15 cellular contexts compared by ENCODE assay signal in genomic region chr1:111228748-111229126, GRCh38. TPM values are rescaled to one million over a fixed set of nuclear protein-coding genes. Genes with fewer than 3 reads are reported as not detected.
A peak's percentile ranks its signal among the peaks of the same experiment; 100 is the strongest.
DNase-seq lines count a peak whose midpoint lies in the region; ATAC-seq, FAIRE-seq and TF ChIP-seq lines count a peak whose summit lies in the region.
"Had no signal": no experiment of that assay in that cellular context is flagged by ENCODE, and none has a peak within 500 bp of the region (broad histone marks: within the 10 kb centered on the region; RNA-seq: fewer than 3 reads in every experiment).

No MANE protein-coding gene starts in this region.

- 93% methylated on average over 2 of the region's 2 CpGs for WGBS in GM12878 (ENCODE audit: insufficient coverage, insufficient replicate concordance, low lambda C conversion rate, missing lambda C conversion rate)

- peaks cover 38% of the 10 kb centered on the region for H3K4me1 Mint-ChIP-seq in osteocyte (ENCODE audit: unreplicated experiment)

- H3K4me2 ChIP-seq in HCT116 (ENCODE audit: low read length): peak overlapping the region; percentile 56
- H3K4me2 ChIP-seq in GM12878 (ENCODE audit: control insufficient read depth, insufficient read depth): no peak overlapping the region

- peaks cover 10% of the 10 kb centered on the region for H3K27me3 Mint-ChIP-seq in osteocyte (ENCODE audit: unreplicated experiment)

- TF ChIP-seq POLR2A in HCT116 (IDR thresholded peaks at IDR 0.05; ENCODE audit: borderline replicate concordance, extremely low read depth, insufficient read depth, insufficient read length) (no peak), GM12878 (IDR thresholded peaks at IDR 0.05; ENCODE audit: low read depth, low read length) (no peak)

- TF ChIP-seq RAD21 in HCT116 (IDR thresholded peaks at IDR 0.05; ENCODE audit: low read depth) (no peak), GM12878 (IDR thresholded peaks at IDR 0.05; ENCODE audit: insufficient read depth, low read depth, low read length) (no peak)

- POLR2A ChIA-PET in AG04450 (lab: Yijun Ruan, JAX) (no interaction called here), HCT116 (lab: Charles Lee) (no interaction called here), GM12878 (lab: Charles Lee) (interaction anchor here (0.5 to 0.9 kb wide), 4 partner anchors 16 to 224 kb away, joined by 3 to 5 read pairs (median 4); partner anchors contain the start of gene DENND2D)

- no peaks in the 10 kb centered on the region for H3K36me3 ChIP-seq in HCT116 (ENCODE audit: control insufficient read depth in 1 of 2, insufficient read depth in 2 of 2, low read length in 2 of 2)
- H3K36me3 ChIP-seq in GM12878 (ENCODE audit: control insufficient read depth in 2 of 2, insufficient read depth in 2 of 2, low read length in 1 of 2): no peaks in the 10 kb centered on the region
- no peaks in the 10 kb centered on the region for H3K36me3 ChIP-seq in mucosa of descending colon (ENCODE audit: low read depth)
- H3K36me3 ChIP-seq: MG63, Peyer's patch had no signal

- peak; percentile 57 for ATAC-seq in HCT116
- ATAC-seq in GM12878: no peak
- ATAC-seq in GM21367 (IDR thresholded peaks at IDR 0.05; ENCODE audit: unreplicated experiment): no peak
- no peak for ATAC-seq in GM18498 (IDR thresholded peaks at IDR 0.05; ENCODE audit: unreplicated experiment)
- ATAC-seq in mucosa of descending colon: no peak

- DNase-seq in AG04450 (ENCODE audit: low read depth, low spot score): no peak
- no peak for DNase-seq in HCT116 (ENCODE audit: low read depth, low spot score)
- no peak for DNase-seq in GM12878 (ENCODE audit: low read depth, low spot score)
- no peak for DNase-seq in osteocyte (ENCODE audit: extremely low spot score, unreplicated experiment)
- DNase-seq in NCI-H2107 (lab: John Stamatoyannopoulos, UW): no peak
- no peak for DNase-seq in mucosa of descending colon
- DNase-seq: GF-D8; Peyer's patch; stimulated activated CD8-positive, alpha-beta memory T cell treated with anti-CD3 and anti-CD28 coated beads, Interleukin-4, amount 100 ng/mL, for 48 hours had no signal

- in situ Hi-C loops in GM12878 (cut with MboI): loop anchor here (5.0 to 10.0 kb wide), 2 partner anchors 164 to 536 kb away; no protein-coding TSS in a partner anchor

- TF ChIP-seq EP300 in GM12878 (IDR thresholded peaks at IDR 0.05; ENCODE audit: borderline replicate concordance in 1 of 2, control insufficient read depth in 1 of 2, low read depth in 2 of 2, low read length in 2 of 2): no peak

- RAD21 ChIA-PET in HCT116 (lab: Charles Lee; ENCODE audit: low non-redundant PET in 1 of 2, low total read pairs in 2 of 2, uncharacterized antibody in 2 of 2, unreplicated experiment in 2 of 2): no interaction called here
- RAD21 ChIA-PET in GM12878 (lab: Charles Lee; ENCODE audit: unreplicated experiment): interaction anchor here (0.7 to 2.2 kb wide), 5 partner anchors 9 to 119 kb away, joined by 3 to 9 read pairs (median 3); no protein-coding TSS in a partner anchor

- no peak overlapping the region for H3K4me3 Mint-ChIP-seq in osteocyte (ENCODE audit: unreplicated experiment)
- H3K4me3 Mint-ChIP-seq: endodermal cell had no signal

- no TSS peak for BruUV-seq in HCT116 (replicated peaks; lab: Mats Ljungman, UMichigan)
- BruUV-seq in GM12878 (replicated peaks; lab: Mats Ljungman, UMichigan): no TSS peak

- H3K9ac ChIP-seq in HCT116 (ENCODE audit: low read length) (0 out of 2 replicates have a peak overlapping the region, but pooled peaks have one; percentile 13), GM12878 (ENCODE audit: control insufficient read depth, insufficient read depth, low read length) (no peak overlapping the region)

- SMC1A ChIA-PET in GM12878 (lab: Charles Lee; ENCODE audit: uncharacterized antibody, unreplicated experiment): interaction anchor here (0.6 to 2.8 kb wide), 6 partner anchors 9 to 541 kb away, joined by 3 to 13 read pairs (median 4); no protein-coding TSS in a partner anchor

- no peak overlapping the region for H3K4me3 ChIP-seq in AG04450 (ENCODE audit: low read depth, low read length)
- no peak overlapping the region; a peak in 1 of 4 replicates for H3K4me3 ChIP-seq in HCT116 (replicated peaks in 1 of 2; ENCODE audit: low read depth in 1 of 2, low read length in 2 of 2)
- H3K4me3 ChIP-seq in GM12878: 0 out of 2 replicates have a peak overlapping the region, but pooled peaks have one; percentile 42
- H3K4me3 ChIP-seq in mucosa of descending colon: no peak overlapping the region
- H3K4me3 ChIP-seq: MG63, Peyer's patch had no signal

- H3K79me2 ChIP-seq in HCT116 (ENCODE audit: insufficient read depth, low read length) (no peaks in the 10 kb centered on the region), GM12878 (ENCODE audit: control insufficient read depth, insufficient read depth, low read length) (peaks cover 12% of the 10 kb centered on the region)

- CTCF ChIA-PET in AG04450 (lab: Charles Lee): interaction anchor here (1.0 to 1.5 kb wide), 2 partner anchors 9 to 172 kb away, joined by 3 to 9 read pairs; no protein-coding TSS in a partner anchor
- CTCF ChIA-PET in HCT116 (lab: Charles Lee): interaction anchor here (1.0 to 1.5 kb wide), 3 partner anchors 105 to 540 kb away, joined by 3 to 5 read pairs (median 5); no protein-coding TSS in a partner anchor
- CTCF ChIA-PET in GM12878 (lab: Yijun Ruan, JAX): interaction anchor here (0.8 to 7.4 kb wide), 5 partner anchors 30 to 251 kb away, joined by 3 to 117 read pairs (median 3); no protein-coding TSS in a partner anchor

- H3K9me2 ChIP-seq in HCT116 (ENCODE audit: insufficient read depth): 0 out of 2 replicates have a peak, but pooled peaks cover 3% of the 10 kb centered on the region

- H4K20me1 ChIP-seq in HCT116 (ENCODE audit: insufficient read depth) (no peaks in the 10 kb centered on the region), GM12878 (ENCODE audit: control insufficient read depth, insufficient read depth) (no peaks in the 10 kb centered on the region)

- FAIRE-seq in GM12878 (lab: Jason Lieb, UNC): no peak

- H3K27ac Mint-ChIP-seq in osteocyte (ENCODE audit: unreplicated experiment): peak overlapping the region; percentile 82

- H3K9me3 Mint-ChIP-seq in osteocyte (ENCODE audit: unreplicated experiment): no peaks in the 10 kb centered on the region

- intact Hi-C loops in HCT116 (cut with micrococcal nuclease) (loop anchor here (10.0 kb wide), 2 partner anchors 194 to 536 kb away; no protein-coding TSS in a partner anchor), GM12878 (cut with micrococcal nuclease; ENCODE audit: unreplicated experiment) (loop anchor here (10.0 kb wide), 2 partner anchors 246 to 594 kb away; partner anchors contain the start of gene C1orf162), mucosa of descending colon (cut with DNase I, micrococcal nuclease) (loop anchor here in 1 of 2 donors (10.0 kb wide), 1 partner anchor 176 kb away; no protein-coding TSS in a partner anchor)

- H3K36me3 Mint-ChIP-seq in osteocyte (ENCODE audit: unreplicated experiment): no peaks in the 10 kb centered on the region

- H3K9me3 ChIP-seq in AG04450 (ENCODE audit: control insufficient read depth, insufficient read depth, low read length): no peaks in the 10 kb centered on the region
- no peaks in the 10 kb centered on the region for H3K9me3 ChIP-seq in HCT116 (ENCODE audit: control insufficient read depth in 1 of 2, insufficient read depth in 1 of 2, low read depth in 1 of 2, low read length in 2 of 2)
- H3K9me3 ChIP-seq in GM12878 (replicated peaks; ENCODE audit: control insufficient read depth, insufficient read depth, low read length): no peaks in the 10 kb centered on the region
- H3K9me3 ChIP-seq in mucosa of descending colon: no peaks in the 10 kb centered on the region
- H3K9me3 ChIP-seq: MG63, Peyer's patch had no signal

- H2AFZ ChIP-seq in HCT116 (ENCODE audit: low read depth, low read length, poor library complexity, severe bottlenecking) (peak overlapping the region; percentile 48), GM12878 (ENCODE audit: control insufficient read depth, low read depth, low read length) (no peak overlapping the region)

- H3K27me3 ChIP-seq in AG04450 (ENCODE audit: control insufficient read depth, insufficient read depth, low read length) (no peaks in the 10 kb centered on the region), HCT116 (ENCODE audit: insufficient read depth, low read length) (no peaks in the 10 kb centered on the region), GM12878 (replicated peaks in 1 of 2; ENCODE audit: control insufficient read depth in 2 of 2, insufficient read depth in 2 of 2, low read length in 1 of 2) (no peaks in the 10 kb centered on the region)
- H3K27me3 ChIP-seq: MG63, Peyer's patch had no signal

- H3K27ac ChIP-seq in AG04450 (ENCODE audit: low read depth, low read length): peak overlapping the region; percentile 67
- peak overlapping the region; percentile 40 for H3K27ac ChIP-seq in HCT116 (ENCODE audit: low read depth, low read length)
- peak overlapping the region; percentile 58 for H3K27ac ChIP-seq in GM12878 (ENCODE audit: control insufficient read depth, insufficient read depth)
- H3K27ac ChIP-seq: C4-2B, Peyer's patch had no signal

- H3K4me1 ChIP-seq in HCT116 (ENCODE audit: control insufficient read depth in 1 of 2, insufficient read depth in 2 of 2, low read length in 2 of 2): peaks cover 15 to 16% of the 10 kb centered on the region in 2 experiments
- H3K4me1 ChIP-seq in GM12878 (ENCODE audit: control insufficient read depth, insufficient read depth, low read length): peaks cover 48% of the 10 kb centered on the region
- no peaks in the 10 kb centered on the region for H3K4me1 ChIP-seq in mucosa of descending colon (ENCODE audit: low read depth)
- H3K4me1 ChIP-seq: Peyer's patch had no signal

- no peak for TF ChIP-seq CTCF in AG04450 (IDR thresholded peaks at IDR 0.05; ENCODE audit: low read depth, low read length)
- TF ChIP-seq CTCF in HCT116 (IDR thresholded peaks at IDR 0.05 in 2 of 3, conservative IDR thresholded peaks at IDR 0.05 in 1 of 3; ENCODE audit: borderline replicate concordance in 1 of 3, insufficient read depth in 1 of 3, low read depth in 2 of 3, low read length in 2 of 3): no peak
- no peak for TF ChIP-seq CTCF in GM12878 (IDR thresholded peaks at IDR 0.05 in 2 of 3, conservative IDR thresholded peaks at IDR 0.05 in 1 of 3; ENCODE audit: control insufficient read depth in 2 of 3, extremely low read depth in 1 of 3, insufficient read depth in 1 of 3, low read depth in 3 of 3, low read length in 3 of 3)
- no peak for TF ChIP-seq CTCF in osteocyte (IDR thresholded peaks at IDR 0.05)
- no peak for TF ChIP-seq CTCF in mucosa of descending colon (IDR thresholded peaks at IDR 0.05)

RNA-seq across cellular contexts. Expression of gene CHI3L2, which starts 1.2 kb away (rescaled TPM):
- polyA plus RNA-seq in AG04450 (2011; rRNA removed) (0.86 and 1.0 TPM in 2 replicates), GM12878 (2011; rRNA removed) (508 and 715 TPM in 2 replicates), GM12878 (2014; fragmentation: Illumina TruSeq; extraction: Trizol) (124 and 170 TPM in 2 replicates), GM12878 (2014; fragmentation: Nextera tagmentation; extraction: Ambion mirVana) (100 to 1,000 TPM; 151 to 216 TPM), GM12878 (2014; rRNA removed) (73.5 and 105 TPM in 2 replicates), GM12878 (2016; fragmentation: Nextera tagmentation; extraction: Ambion mirVana) (10 to 100 TPM; 37.1 to 39.3 TPM)
- polyA minus RNA-seq in AG04450 (2011; rRNA and poly(A)+ RNA removed): not detected in 2 replicates
- total RNA-seq in HCT116 (2021; ENCODE audit: unreplicated experiment) (not detected), GM12878 (2014; rRNA removed) (92.1 and 115 TPM in 2 replicates), GM12878 (2014; rRNA removed; fragmentation: Illumina TruSeq; extraction: Trizol) (88.8 and 105 TPM in 2 replicates), GM12878 (2021) (72.1 and 95.0 TPM in 2 replicates), osteocyte (not detected in 2 replicates), mucosa of descending colon (1 to 10 TPM in 2 of 3 donors, under 1 TPM in 1; 0.76 to 3.3 (median 1.1) TPM)
- polyA plus RNA-seq in HCT116 (2012): 0.08 and 0.15 TPM in 2 replicates
- 87.3 and 102 TPM in 2 replicates for total RNA-seq in GM12878 (2013; cell fraction: nucleolus; rRNA removed)
- polyA plus RNA-seq in GM12878 (2011; ENCODE audit: low read depth): 120 TPM
- polyA plus RNA-seq in GM12878 (2011; cell fraction: cytosol; rRNA removed): 197 and 261 TPM in 2 replicates
- 117 and 171 TPM in 2 replicates for polyA plus RNA-seq in GM12878 (2011; cell fraction: nucleus; rRNA removed)
- 69.1 and 111 TPM in 2 replicates for polyA plus RNA-seq in GM12878 (2012)
- 176 and 187 TPM in 2 replicates for polyA minus RNA-seq in GM12878 (2011; rRNA and poly(A)+ RNA removed)
- 36.6 and 47.4 TPM in 2 replicates for polyA minus RNA-seq in GM12878 (2011; cell fraction: cytosol; rRNA and poly(A)+ RNA removed)
- 123 and 150 TPM in 2 replicates for polyA minus RNA-seq in GM12878 (2011; cell fraction: nucleus; rRNA and poly(A)+ RNA removed)
- total RNA-seq: endodermal cell, glomerular endothelial cell had no signal

RNA-seq across cellular contexts. Expression of gene DENND2D, which starts 28.3 kb away (rescaled TPM):
- 1.3 and 1.4 TPM in 2 replicates for polyA plus RNA-seq in AG04450 (2011; rRNA removed)
- polyA minus RNA-seq in AG04450 (2011; rRNA and poly(A)+ RNA removed): 1.2 and 1.5 TPM in 2 replicates
- total RNA-seq in HCT116 (2021; ENCODE audit: unreplicated experiment): 31.9 TPM
- 18.2 and 21.8 TPM in 2 replicates for polyA plus RNA-seq in HCT116 (2012)
- total RNA-seq in GM12878 (2013; cell fraction: nucleolus; rRNA removed): 483 and 497 TPM in 2 replicates
- 164 and 170 TPM in 2 replicates for total RNA-seq in GM12878 (2014; rRNA removed)
- total RNA-seq in GM12878 (2014; rRNA removed; fragmentation: Illumina TruSeq; extraction: Trizol): 187 and 196 TPM in 2 replicates
- 164 and 166 TPM in 2 replicates for total RNA-seq in GM12878 (2021)
- polyA plus RNA-seq in GM12878 (2011; ENCODE audit: low read depth): 73.7 TPM
- polyA plus RNA-seq in GM12878 (2011; rRNA removed): 299 and 375 TPM in 2 replicates
- polyA plus RNA-seq in GM12878 (2011; cell fraction: cytosol; rRNA removed): 278 and 313 TPM in 2 replicates
- 458 and 613 TPM in 2 replicates for polyA plus RNA-seq in GM12878 (2011; cell fraction: nucleus; rRNA removed)
- polyA plus RNA-seq in GM12878 (2012): 75.3 and 147 TPM in 2 replicates
- polyA plus RNA-seq in GM12878 (2014; fragmentation: Illumina TruSeq; extraction: Trizol): 193 and 221 TPM in 2 replicates
- 100 to 1,000 TPM; 149 to 200 TPM for polyA plus RNA-seq in GM12878 (2014; fragmentation: Nextera tagmentation; extraction: Ambion mirVana)
- polyA plus RNA-seq in GM12878 (2014; rRNA removed): 149 and 157 TPM in 2 replicates
- 100 to 1,000 TPM; 162 to 179 TPM for polyA plus RNA-seq in GM12878 (2016; fragmentation: Nextera tagmentation; extraction: Ambion mirVana)
- 404 and 526 TPM in 2 replicates for polyA minus RNA-seq in GM12878 (2011; rRNA and poly(A)+ RNA removed)
- polyA minus RNA-seq in GM12878 (2011; cell fraction: cytosol; rRNA and poly(A)+ RNA removed): 128 and 168 TPM in 2 replicates
- 708 and 882 TPM in 2 replicates for polyA minus RNA-seq in GM12878 (2011; cell fraction: nucleus; rRNA and poly(A)+ RNA removed)
- total RNA-seq in osteocyte: not detected in 2 replicates
- total RNA-seq in mucosa of descending colon: 10 to 100 TPM; 42.2 to 65.4 (median 63.3) TPM

Comparison
In these comparisons a context has a peak if more than half of its experiments do, and no peak if none do; other contexts are left out.
1. RNA of gene CHI3L2, which starts 1.2 kb away (total RNA-seq): 72.1 to 115 TPM in GM12878; 0.76 to 3.3 TPM in mucosa of descending colon, not detected in HCT116 (single experiment) and not detected in osteocyte; every median in the first group is over 10 times any median in the second.
2. RNA of gene DENND2D, which starts 28.3 kb away (total RNA-seq): 164 to 497 TPM in GM12878, 42.2 to 65.4 TPM in mucosa of descending colon and 31.9 TPM in HCT116 (single experiment); not detected in osteocyte; every median in the first group is over 10 times any median in the second.
3. Peak in every context shown above with its lines, with median percentiles within 50 percentile points of each other: H3K27ac ChIP-seq.